ENCODE assay signal across 1 cellular context in the genomic region with DNA sequence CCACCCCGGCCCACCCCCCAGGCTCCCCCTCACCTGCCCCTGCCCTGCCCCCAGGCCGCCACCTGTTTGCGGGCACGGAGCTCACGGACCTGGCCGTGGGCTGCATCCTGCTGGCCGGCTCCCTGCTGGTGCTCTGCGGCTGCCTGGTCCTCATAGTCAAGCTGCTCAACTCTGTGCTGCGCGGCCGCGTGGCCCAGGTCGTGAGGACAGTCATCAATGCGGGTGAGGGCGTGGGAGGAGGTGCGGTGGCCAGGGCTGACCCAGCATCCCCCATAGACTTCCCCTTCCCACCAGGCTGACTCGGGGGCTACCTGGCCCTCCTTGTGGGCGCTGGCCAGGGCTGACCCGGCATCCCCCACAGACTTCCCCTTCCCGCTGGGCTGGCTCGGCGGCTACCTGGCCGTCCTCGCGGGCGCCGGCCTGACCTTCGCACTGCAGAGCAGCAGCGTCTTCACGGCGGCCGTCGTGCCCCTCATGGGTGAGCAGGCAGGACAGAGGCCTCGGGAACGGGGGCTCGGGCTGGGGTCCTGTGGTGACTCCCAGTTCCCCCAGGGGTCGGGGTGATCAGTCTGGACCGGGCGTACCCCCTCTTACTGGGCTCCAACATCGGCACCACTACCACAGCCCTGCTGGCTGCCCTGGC.
TF ChIP-seq lines count a peak whose summit lies in the region.

No MANE protein-coding gene starts in this region.

TF ChIP-seq in H1, 55 proteins besides CTCF, POLR2A, EP300 and RAD21:
- TF ChIP-seq NANOG (IDR thresholded peaks at IDR 0.05; ENCODE audit: insufficient read depth, low read depth, low read length, poor library complexity, severe bottlenecking), result no peak
- no peak for TF ChIP-seq POLR2AphosphoS5 (IDR thresholded peaks at IDR 0.05; ENCODE audit: low read depth, low read length)
- no peak for TF ChIP-seq KDM1A (IDR thresholded peaks at IDR 0.05; ENCODE audit: borderline replicate concordance, low read length)
- TF ChIP-seq RNF2 (IDR thresholded peaks at IDR 0.05; ENCODE audit: borderline replicate concordance, low read depth, low read length, missing control alignments, poor library complexity, severe bottlenecking), result no peak
- TF ChIP-seq KDM4A (IDR thresholded peaks at IDR 0.05; ENCODE audit: low read depth, low read length, severe bottlenecking), result no peak
- TF ChIP-seq JUND (IDR thresholded peaks at IDR 0.05; ENCODE audit: low read length), result no peak
- no peak for TF ChIP-seq MAFK (IDR thresholded peaks at IDR 0.05; ENCODE audit: low read depth, low read length)
- TF ChIP-seq TAF7 (optimal IDR thresholded peaks at IDR 0.05; ENCODE audit: borderline replicate concordance, low read depth, low read length), result no peak
